In the genomic region with DNA sequence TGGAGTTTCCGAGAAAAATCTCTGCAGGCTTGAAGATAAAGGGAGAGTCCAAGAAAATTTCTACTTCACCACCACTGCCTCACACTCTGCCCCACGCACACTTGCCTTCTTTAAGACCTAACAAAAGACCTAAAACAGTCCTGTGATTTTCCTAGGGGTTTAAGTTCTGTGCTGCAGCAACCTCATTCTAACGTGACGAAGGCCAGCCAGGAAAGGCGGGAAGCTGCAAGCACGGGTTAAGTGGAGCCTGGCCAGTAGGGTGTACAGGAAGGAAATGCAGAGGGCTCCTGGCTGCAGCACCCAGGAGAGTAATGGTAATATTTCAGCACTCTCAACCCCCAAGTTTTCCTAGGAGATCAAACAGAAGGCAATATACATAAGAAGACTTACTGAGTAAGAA, we compare ENCODE assay signal across 8 cellular contexts. TPM values are rescaled to one million over a fixed set of nuclear protein-coding genes. Genes with fewer than 3 reads are reported as not detected.
DNase-seq lines count a peak whose midpoint lies in the region; ATAC-seq and TF ChIP-seq lines count a peak whose summit lies in the region.

No MANE protein-coding gene starts in this region.

- TF ChIP-seq CTCF in CD14-positive monocyte (IDR thresholded peaks at IDR 0.05) (no peak), epithelial cell of esophagus (IDR thresholded peaks at IDR 0.05; ENCODE audit: insufficient read depth, low read depth, low read length, missing control alignments) (no peak), A673 (conservative IDR thresholded peaks at IDR 0.05; ENCODE audit: low read depth, low read length) (no peak)

- CTCF ChIA-PET in naive thymus-derived CD4-positive, alpha-beta T cell (lab: Charles Lee) = interaction anchor here (0.9 kb wide), 1 partner anchor 28 kb away, joined by 3 read pairs; no protein-coding TSS in a partner anchor
- CTCF ChIA-PET in A673 (lab: Charles Lee) = no interaction called here

- H3K36me3 ChIP-seq in naive thymus-derived CD4-positive, alpha-beta T cell (ENCODE audit: control insufficient read depth in 2 of 3, insufficient read depth in 3 of 3, low read length in 3 of 3) = no peaks in the 10 kb centered on the region
- no peaks in the 10 kb centered on the region for H3K36me3 ChIP-seq in A673 (ENCODE audit: insufficient read depth, low read length, poor library complexity, severe bottlenecking)

- no peaks in the 10 kb centered on the region for H3K27me3 ChIP-seq in naive thymus-derived CD4-positive, alpha-beta T cell (ENCODE audit: control insufficient read depth in 2 of 2, insufficient read depth in 2 of 2, low read length in 2 of 2)
- H3K27me3 ChIP-seq in A673 (replicated peaks; ENCODE audit: insufficient read depth, low read depth, low read length, poor library complexity) = no peaks in the 10 kb centered on the region

- BruUV-seq in A673 (replicated peaks; lab: Mats Ljungman, UMichigan) = no TSS peak

- intact Hi-C loops in CD14-positive monocyte (cut with micrococcal nuclease) = no loop called here
- intact Hi-C loops in naive thymus-derived CD4-positive, alpha-beta T cell (cut with micrococcal nuclease) = loop anchor here (5.0 kb wide), 2 partner anchors 307 to 1753 kb away; partner anchors contain the start of genes BEND5 (in 1 of the 2) and EFCAB14 (in 1 of the 2)
- intact Hi-C loops in A673 (cut with micrococcal nuclease; ENCODE audit: unreplicated experiment) = no loop called here

- peak overlapping the region; percentile 93 to 99 for H3K4me3 Mint-ChIP-seq in CD14-positive monocyte
- H3K4me3 Mint-ChIP-seq in naive thymus-derived CD4-positive, alpha-beta T cell = peak overlapping the region; percentile 83 to 96 (median 92)

- no peak for DNase-seq in CD14-positive monocyte (ENCODE audit: low spot score)
- peak; percentile 74 for DNase-seq in NCI-H774 (lab: John Stamatoyannopoulos, UW)
- peak; percentile 11 for DNase-seq in epithelial cell of esophagus (ENCODE audit: low read depth)
- peak in 2 of 9 donors; percentile 0 to 16 for DNase-seq in naive thymus-derived CD4-positive, alpha-beta T cell
- no peak for DNase-seq in stimulated activated CD4-positive, alpha-beta T cell treated with anti-CD3 and anti-CD28 coated beads, Interleukin-4, amount 100 ng/mL, for 4 hours
- DNase-seq in A673 (ENCODE audit: low spot score) = no peak
- DNase-seq in LoVo (ENCODE audit: low spot score) = no peak

- no peaks in the 10 kb centered on the region for H3K36me3 Mint-ChIP-seq in CD14-positive monocyte
- no peaks in the 10 kb centered on the region for H3K36me3 Mint-ChIP-seq in naive thymus-derived CD4-positive, alpha-beta T cell

- H3K4me3 ChIP-seq in epithelial cell of esophagus (ENCODE audit: low read length) = no peak overlapping the region
- H3K4me3 ChIP-seq in naive thymus-derived CD4-positive, alpha-beta T cell (ENCODE audit: low read length) = no peak overlapping the region
- no peak overlapping the region for H3K4me3 ChIP-seq in A673 (ENCODE audit: low read depth, low read length, poor library complexity, severe bottlenecking)

- H3K27ac ChIP-seq in naive thymus-derived CD4-positive, alpha-beta T cell (ENCODE audit: low read depth, low read length) = peak overlapping the region; percentile 10
- no peak overlapping the region for H3K27ac ChIP-seq in A673 (ENCODE audit: low read depth, low read length, poor library complexity, severe bottlenecking)

- H3K9me3 ChIP-seq in naive thymus-derived CD4-positive, alpha-beta T cell (ENCODE audit: control insufficient read depth in 2 of 3, low read length in 3 of 3) = no peaks in the 10 kb centered on the region
- H3K9me3 ChIP-seq in A673 (ENCODE audit: low read depth, low read length, poor library complexity, severe bottlenecking) = no peaks in the 10 kb centered on the region

- ATAC-seq in naive thymus-derived CD4-positive, alpha-beta T cell = no peak
- no peak for ATAC-seq in HG02759 (IDR thresholded peaks at IDR 0.05; ENCODE audit: unreplicated experiment)

- H3K27me3 Mint-ChIP-seq in CD14-positive monocyte (ENCODE audit: low read depth in 3 of 3) = peaks cover 0 to 4% (median 1%) of the 10 kb centered on the region in 3 donors
- peaks cover 0 to 31% (median 0%) of the 10 kb centered on the region in 5 donors for H3K27me3 Mint-ChIP-seq in naive thymus-derived CD4-positive, alpha-beta T cell

- H3K4me1 Mint-ChIP-seq in CD14-positive monocyte = peaks cover 36% of the 10 kb centered on the region
- peaks cover 22 to 49% (median 35%) of the 10 kb centered on the region in 7 donors for H3K4me1 Mint-ChIP-seq in naive thymus-derived CD4-positive, alpha-beta T cell

- peaks cover 0 to 6% (median 4%) of the 10 kb centered on the region in 7 donors for H3K9me3 Mint-ChIP-seq in CD14-positive monocyte
- H3K9me3 Mint-ChIP-seq in naive thymus-derived CD4-positive, alpha-beta T cell = peaks cover 0 to 6% (median 0%) of the 10 kb centered on the region in 11 donors

- peaks cover 6 to 23% of the 10 kb centered on the region in 2 donors for H3K4me1 ChIP-seq in naive thymus-derived CD4-positive, alpha-beta T cell (ENCODE audit: control insufficient read depth in 2 of 2, insufficient read depth in 2 of 2, low read length in 2 of 2)
- H3K4me1 ChIP-seq in A673 (ENCODE audit: insufficient read depth, low read length, poor library complexity, severe bottlenecking) = peaks cover 10% of the 10 kb centered on the region

- H3K27ac Mint-ChIP-seq in CD14-positive monocyte = peak overlapping the region; percentile 81 to 95 (median 88)
- H3K27ac Mint-ChIP-seq in naive thymus-derived CD4-positive, alpha-beta T cell = peak overlapping the region; percentile 25 to 92 (median 87)

- POLR2A ChIA-PET in naive thymus-derived CD4-positive, alpha-beta T cell (lab: Charles Lee) = no interaction called here
- POLR2A ChIA-PET in A673 (lab: Charles Lee; ENCODE audit: low non-redundant PET) = no interaction called here

RNA-seq across cellular contexts. Expression of gene SPATA6, which starts 1.5 kb away (rescaled TPM):
- polyA plus RNA-seq in CD14-positive monocyte = 1 to 10 TPM; 7.4 to 8.0 TPM
- total RNA-seq in naive thymus-derived CD4-positive, alpha-beta T cell = 10 to 100 TPM in 1 of 5 experiments, 1 to 10 TPM in 4; 1.0 to 11.2 (median 5.4) TPM
- 1 to 10 TPM; 2.4 TPM for polyA plus RNA-seq in naive thymus-derived CD4-positive, alpha-beta T cell
- 2.7 and 8.6 TPM in 2 replicates for total RNA-seq in A673 (2021)

Comparison
In these comparisons a context has a peak if more than half of its experiments do, and no peak if none do; other contexts are left out.
1. DNase-seq: peak in NCI-H774 (single experiment) and epithelial cell of esophagus (single experiment); none in CD14-positive monocyte (single experiment), stimulated activated CD4-positive, alpha-beta T cell treated with anti-CD3 and anti-CD28 coated beads, Interleukin-4, amount 100 ng/mL, for 4 hours (0 of 2), A673 (single experiment) and LoVo (single experiment).
2. intact Hi-C loops: an anchor here in naive thymus-derived CD4-positive, alpha-beta T cell (5.0 kb wide); none called in CD14-positive monocyte and A673.